Comparison of ENCODE assay signal across 13 cellular contexts in the genomic region with DNA sequence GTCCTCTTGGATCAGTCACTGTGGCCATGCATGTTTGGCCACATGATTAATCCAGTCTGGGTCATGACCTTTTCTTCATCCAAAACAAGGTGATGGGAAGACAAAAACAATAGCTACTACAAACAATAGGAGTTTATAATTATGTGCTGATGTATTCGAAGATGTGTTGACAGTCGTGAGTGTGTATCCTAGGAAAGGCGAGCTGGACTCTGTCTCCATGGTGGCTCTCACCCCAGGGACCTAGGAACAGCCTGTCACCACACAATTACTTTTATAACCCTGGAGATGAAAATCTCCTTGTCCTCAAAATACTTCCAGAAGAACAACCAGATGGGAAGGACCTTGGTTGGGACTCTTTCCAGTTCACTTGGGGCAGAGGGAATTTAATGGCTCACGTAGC. TPM values are rescaled to one million over a fixed set of nuclear protein-coding genes. Genes with fewer than 3 reads are reported as not detected.
DNase-seq lines count a peak whose midpoint lies in the region; ATAC-seq and TF ChIP-seq lines count a peak whose summit lies in the region.
"Had no signal": no experiment of that assay in that cellular context is flagged by ENCODE, and none has a peak within 500 bp of the region (broad histone marks: within the 10 kb centered on the region; RNA-seq: fewer than 3 reads in every experiment).

No MANE protein-coding gene starts in this region.

- H3K4me3 Mint-ChIP-seq in HFFc6, result no peak overlapping the region
- H3K4me3 Mint-ChIP-seq in activated T-helper 17 cell treated with anti-CD3 and anti-CD28 coated beads, Interleukin-2, amount 50 U/mL, for 72 hours, result no peak overlapping the region
- H3K4me3 Mint-ChIP-seq: CD4-positive, alpha-beta memory T cell had no signal

- H3K36me3 Mint-ChIP-seq in HFFc6 (ENCODE audit: low read depth), result peaks cover 40% of the 10 kb centered on the region
- peaks cover 99% of the 10 kb centered on the region for H3K36me3 Mint-ChIP-seq in activated T-helper 17 cell treated with anti-CD3 and anti-CD28 coated beads, Interleukin-2, amount 50 U/mL, for 72 hours (ENCODE audit: low read depth)
- H3K36me3 Mint-ChIP-seq in activated naive CD4-positive, alpha-beta T cell treated with anti-CD3 and anti-CD28 coated beads, Interleukin-2, amount 50 U/mL, for 72 hours, result peaks cover 43 to 70% of the 10 kb centered on the region in 2 donors

- peak overlapping the region; percentile 84 for H3K27ac Mint-ChIP-seq in HFFc6
- peak overlapping the region; percentile 20 for H3K27ac Mint-ChIP-seq in activated T-helper 17 cell treated with anti-CD3 and anti-CD28 coated beads, Interleukin-2, amount 50 U/mL, for 72 hours
- H3K27ac Mint-ChIP-seq in activated naive CD4-positive, alpha-beta T cell treated with anti-CD3 and anti-CD28 coated beads, Interleukin-2, amount 50 U/mL, for 72 hours, result no peak overlapping the region

- no peaks in the 10 kb centered on the region for H3K27me3 Mint-ChIP-seq in HFFc6 (ENCODE audit: insufficient read depth)
- no peaks in the 10 kb centered on the region for H3K27me3 Mint-ChIP-seq in activated T-helper 17 cell treated with anti-CD3 and anti-CD28 coated beads, Interleukin-2, amount 50 U/mL, for 72 hours
- H3K27me3 Mint-ChIP-seq: CD4-positive, alpha-beta memory T cell had no signal

- H3K4me1 Mint-ChIP-seq in HFFc6 (ENCODE audit: low read depth), result peaks cover 38% of the 10 kb centered on the region
- peaks cover 23% of the 10 kb centered on the region for H3K4me1 Mint-ChIP-seq in activated T-helper 17 cell treated with anti-CD3 and anti-CD28 coated beads, Interleukin-2, amount 50 U/mL, for 72 hours

- H3K27me3 ChIP-seq in AG04450 (ENCODE audit: control insufficient read depth, insufficient read depth, low read length), result no peaks in the 10 kb centered on the region
- H3K27me3 ChIP-seq: BE2C had no signal

- H3K27ac ChIP-seq in AG04450 (ENCODE audit: low read depth, low read length), result peak overlapping the region; percentile 96
- H3K27ac ChIP-seq: C4-2B, HL-60 had no signal

- no peak for DNase-seq in AG04450 (ENCODE audit: low read depth, low spot score)
- no peak for DNase-seq in HFFc6
- DNase-seq in myocyte (ENCODE audit: low read depth), result peak; percentile 8
- no peak for DNase-seq in activated CD4-positive, CD25-positive, alpha-beta regulatory T cell treated with anti-CD3 and anti-CD28 coated beads, Interleukin-2, amount 50 U/mL, for 72 hours
- no peak for DNase-seq in NOMO-1 treated with DMSO at 0.1 percent for 48 hours (lab: John Stamatoyannopoulos, UW; ENCODE audit: unreplicated experiment)
- no peak for DNase-seq in activated naive CD4-positive, alpha-beta T cell treated with anti-CD3 and anti-CD28 coated beads, Interleukin-2, amount 50 U/mL, for 72 hours (ENCODE audit: low spot score in 2 of 2)
- DNase-seq: BE2C; CD4-positive, alpha-beta memory T cell; DMS79 had no signal

- ATAC-seq in activated T-helper 17 cell treated with anti-CD3 and anti-CD28 coated beads, Interleukin-2, amount 50 U/mL, for 72 hours (replicated peaks), result no peak
- ATAC-seq in activated naive CD4-positive, alpha-beta T cell treated with anti-CD3 and anti-CD28 coated beads, Interleukin-2, amount 50 U/mL, for 72 hours, result no peak

- no peaks in the 10 kb centered on the region for H3K9me3 ChIP-seq in AG04450 (ENCODE audit: control insufficient read depth, insufficient read depth, low read length)
- H3K9me3 ChIP-seq: BE2C had no signal

- POLR2A ChIA-PET in AG04450 (lab: Yijun Ruan, JAX), result interaction anchor here (1.1 kb wide), 1 partner anchor 9 kb away, joined by 5 read pairs; no protein-coding TSS in a partner anchor

- CTCF ChIA-PET in AG04450 (lab: Charles Lee), result interaction anchor here (1.5 to 4.2 kb wide), 3 partner anchors 9 to 836 kb away, joined by 7 to 14 read pairs (median 13); a partner anchor contains a TSS

- H3K4me3 ChIP-seq in AG04450 (ENCODE audit: low read depth, low read length), result no peak overlapping the region

- H3K9me3 Mint-ChIP-seq in HFFc6, result no peaks in the 10 kb centered on the region
- no peaks in the 10 kb centered on the region for H3K9me3 Mint-ChIP-seq in activated T-helper 17 cell treated with anti-CD3 and anti-CD28 coated beads, Interleukin-2, amount 50 U/mL, for 72 hours
- H3K9me3 Mint-ChIP-seq in activated naive CD4-positive, alpha-beta T cell treated with anti-CD3 and anti-CD28 coated beads, Interleukin-2, amount 50 U/mL, for 72 hours, result no peaks in the 10 kb centered on the region
- H3K9me3 Mint-ChIP-seq: CD4-positive, alpha-beta memory T cell had no signal

- TF ChIP-seq CTCF in AG04450 (IDR thresholded peaks at IDR 0.05; ENCODE audit: low read depth, low read length), result no peak
- no peak for TF ChIP-seq CTCF in HFFc6 (IDR thresholded peaks at IDR 0.05)

RNA-seq across cellular contexts. Expression of a gene that starts 9.8 kb away (rescaled TPM):
- 10.7 and 11.6 TPM in 2 replicates for polyA plus RNA-seq in AG04450 (2011; rRNA removed)
- 17.5 and 20.5 TPM in 2 replicates for polyA minus RNA-seq in AG04450 (2011; rRNA and poly(A)+ RNA removed)
- total RNA-seq in HFFc6 (2021; fragmentation: NEBNext Ultra II Directional; extraction: Animal tissue kit (Norgen Biotek cat#: 25700)), result 100 to 1,000 TPM in 2 of 6 experiments, 10 to 100 TPM in 4; 40.5 to 105 (median 97.2) TPM
- 100 to 1,000 TPM in 1 of 2 donors, 10 to 100 TPM in 1; 64.0 to 104 TPM for total RNA-seq in activated T-helper 17 cell treated with anti-CD3 and anti-CD28 coated beads, Interleukin-2, amount 50 U/mL, for 72 hours
- total RNA-seq in myocyte, result 0.96 and 1.6 TPM in 2 replicates
- polyA plus RNA-seq in myocyte (2012), result 1.8 TPM
- 10 to 100 TPM; 80.0 to 93.4 TPM for total RNA-seq in activated naive CD4-positive, alpha-beta T cell treated with anti-CD3 and anti-CD28 coated beads, Interleukin-2, amount 50 U/mL, for 72 hours

RNA-seq across cellular contexts. Expression of a gene that starts 27.6 kb away (rescaled TPM):
- 86.3 and 92.1 TPM in 2 replicates for polyA plus RNA-seq in AG04450 (2011; rRNA removed)
- 106 and 117 TPM in 2 replicates for polyA minus RNA-seq in AG04450 (2011; rRNA and poly(A)+ RNA removed)
- 10 to 100 TPM; 70.5 to 80.9 (median 76.4) TPM for total RNA-seq in HFFc6 (2021; fragmentation: NEBNext Ultra II Directional; extraction: Animal tissue kit (Norgen Biotek cat#: 25700))
- total RNA-seq in activated T-helper 17 cell treated with anti-CD3 and anti-CD28 coated beads, Interleukin-2, amount 50 U/mL, for 72 hours, result 10 to 100 TPM; 60.6 to 98.6 TPM
- total RNA-seq in myocyte, result 51.2 and 54.9 TPM in 2 replicates
- 50.8 TPM for polyA plus RNA-seq in myocyte (2012)
- 10 to 100 TPM; 71.2 to 88.0 TPM for total RNA-seq in activated naive CD4-positive, alpha-beta T cell treated with anti-CD3 and anti-CD28 coated beads, Interleukin-2, amount 50 U/mL, for 72 hours

RNA-seq across cellular contexts. Expression of a gene that starts 27.8 kb away (rescaled TPM):
- 5.3 and 6.5 TPM in 2 replicates for polyA plus RNA-seq in AG04450 (2011; rRNA removed)
- polyA minus RNA-seq in AG04450 (2011; rRNA and poly(A)+ RNA removed), result 6.4 and 8.3 TPM in 2 replicates
- total RNA-seq in HFFc6 (2021; fragmentation: NEBNext Ultra II Directional; extraction: Animal tissue kit (Norgen Biotek cat#: 25700)), result 10 to 100 TPM; 10.5 to 13.9 (median 12.2) TPM
- 10 to 100 TPM; 17.6 to 20.5 TPM for total RNA-seq in activated T-helper 17 cell treated with anti-CD3 and anti-CD28 coated beads, Interleukin-2, amount 50 U/mL, for 72 hours
- 15.9 and 16.8 TPM in 2 replicates for total RNA-seq in myocyte
- polyA plus RNA-seq in myocyte (2012), result 6.2 TPM
- total RNA-seq in activated naive CD4-positive, alpha-beta T cell treated with anti-CD3 and anti-CD28 coated beads, Interleukin-2, amount 50 U/mL, for 72 hours, result 10 to 100 TPM; 21.6 to 22.9 TPM

RNA-seq across cellular contexts. Expression of a gene that starts 44.1 kb away (rescaled TPM):
- 0.12 and 0.14 TPM in 2 replicates for polyA plus RNA-seq in AG04450 (2011; rRNA removed)
- 1.3 and 2.1 TPM in 2 replicates for polyA minus RNA-seq in AG04450 (2011; rRNA and poly(A)+ RNA removed)
- total RNA-seq in HFFc6 (2021; fragmentation: NEBNext Ultra II Directional; extraction: Animal tissue kit (Norgen Biotek cat#: 25700)), result not detected
- not detected for total RNA-seq in activated T-helper 17 cell treated with anti-CD3 and anti-CD28 coated beads, Interleukin-2, amount 50 U/mL, for 72 hours
- not detected in 2 replicates for total RNA-seq in myocyte
- not detected for polyA plus RNA-seq in myocyte (2012)
- total RNA-seq in activated naive CD4-positive, alpha-beta T cell treated with anti-CD3 and anti-CD28 coated beads, Interleukin-2, amount 50 U/mL, for 72 hours, result not detected
- total RNA-seq: CD4-positive, alpha-beta memory T cell; H4 had no signal
- polyA plus RNA-seq: CD4-positive, alpha-beta memory T cell had no signal

Comparison
In these comparisons a context has a peak if more than half of its experiments do, and no peak if none do; other contexts are left out.
1. H3K27ac Mint-ChIP-seq: peak in HFFc6 (single experiment) and activated T-helper 17 cell treated with anti-CD3 and anti-CD28 coated beads, Interleukin-2, amount 50 U/mL, for 72 hours (single experiment); none in activated naive CD4-positive, alpha-beta T cell treated with anti-CD3 and anti-CD28 coated beads, Interleukin-2, amount 50 U/mL, for 72 hours (0 of 2).
2. RNA of a gene that starts 9.8 kb away (total RNA-seq): 64.0 to 104 TPM in activated T-helper 17 cell treated with anti-CD3 and anti-CD28 coated beads, Interleukin-2, amount 50 U/mL, for 72 hours, 40.5 to 105 TPM in HFFc6 and 80.0 to 93.4 TPM in activated naive CD4-positive, alpha-beta T cell treated with anti-CD3 and anti-CD28 coated beads, Interleukin-2, amount 50 U/mL, for 72 hours; 0.96 to 1.6 TPM in myocyte; every median in the first group is over 10 times any median in the second.